In the genomic region with DNA sequence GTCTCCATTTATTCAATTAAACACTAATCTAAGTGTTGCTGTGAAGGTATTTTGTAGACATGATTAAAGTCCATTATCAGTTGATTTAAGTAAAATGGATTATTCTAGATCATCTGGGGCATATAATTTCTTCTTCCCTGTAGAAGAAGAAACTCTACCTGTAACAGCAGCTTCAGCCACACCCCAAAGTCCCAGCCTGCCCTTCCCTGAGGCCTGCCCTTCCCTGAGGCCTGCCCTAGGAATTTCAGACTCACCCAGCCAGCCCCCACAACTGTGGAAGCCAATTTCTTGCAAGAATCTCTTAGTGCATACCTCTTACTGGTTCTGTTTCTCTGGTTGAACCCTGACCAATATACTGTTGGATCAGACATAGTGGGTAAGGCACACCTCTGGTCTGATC, we compare ENCODE assay signal across 23 cellular contexts. TPM values are rescaled to one million over a fixed set of nuclear protein-coding genes. Genes with fewer than 3 reads are reported as not detected.
DNase-seq lines count a peak whose midpoint lies in the region; ATAC-seq and TF ChIP-seq lines count a peak whose summit lies in the region.
"Had no signal": no experiment of that assay in that cellular context is flagged by ENCODE, and none has a peak within 500 bp of the region (broad histone marks: within the 10 kb centered on the region; RNA-seq: fewer than 3 reads in every experiment).

No MANE protein-coding gene starts in this region.

- ATAC-seq in RWPE2 (ENCODE audit: low read depth), result no peak
- ATAC-seq: GM23338, Right ventricle myocardium inferior had no signal

- peaks cover 16% of the 10 kb centered on the region for H3K9me3 Mint-ChIP-seq in osteocyte (ENCODE audit: unreplicated experiment)
- H3K9me3 Mint-ChIP-seq: CD4-positive, alpha-beta memory T cell had no signal

- H3K4me3 Mint-ChIP-seq in osteocyte (ENCODE audit: unreplicated experiment), result no peak overlapping the region
- H3K4me3 Mint-ChIP-seq: CD4-positive, alpha-beta memory T cell; GM23338 had no signal

- no peaks in the 10 kb centered on the region for H3K9me3 ChIP-seq in RWPE2 (ENCODE audit: severe bottlenecking)
- no peaks in the 10 kb centered on the region for H3K9me3 ChIP-seq in esophagus squamous epithelium
- H3K9me3 ChIP-seq: Caco-2, HAP-1, Peyer's patch had no signal

- intact Hi-C loops in esophagus squamous epithelium (cut with DNase I), result no loop called here
- intact Hi-C loops in posterior vena cava (cut with DNase I), result no loop called here

- TF ChIP-seq CTCF in RWPE2 (IDR thresholded peaks at IDR 0.05; ENCODE audit: poor library complexity, severe bottlenecking), result no peak
- no peak for TF ChIP-seq CTCF in esophagus squamous epithelium (IDR thresholded peaks at IDR 0.05)
- no peak for TF ChIP-seq CTCF in osteocyte (IDR thresholded peaks at IDR 0.05)

- no peaks in the 10 kb centered on the region for H3K27me3 ChIP-seq in RWPE2 (ENCODE audit: insufficient read depth, poor library complexity, severe bottlenecking)
- H3K27me3 ChIP-seq in esophagus squamous epithelium, result no peaks in the 10 kb centered on the region
- H3K27me3 ChIP-seq: BLaER1 treated with 17β-estradiol and CSF1 and Interleukin-3, amounts not matched to agents 10 nM and 100 nM; MG63; Peyer's patch had no signal

- TF ChIP-seq POLR2A in esophagus squamous epithelium (IDR thresholded peaks at IDR 0.05), result no peak

- peaks cover 14% of the 10 kb centered on the region for H3K36me3 Mint-ChIP-seq in osteocyte (ENCODE audit: unreplicated experiment)
- H3K36me3 Mint-ChIP-seq: CD4-positive, alpha-beta memory T cell had no signal

- DNase-seq in RWPE2 (ENCODE audit: low spot score), result no peak
- no peak for DNase-seq in esophagus squamous epithelium (lab: John Stamatoyannopoulos, UW)
- no peak for DNase-seq in osteocyte (ENCODE audit: extremely low spot score, unreplicated experiment)
- DNase-seq in cerebellar cortex (ENCODE audit: low spot score), result no peak
- DNase-seq in HPDE6-E6E7 (ENCODE audit: extremely low spot score), result no peak
- DNase-seq in AG20443 (ENCODE audit: low spot score), result no peak
- DNase-seq in posterior vena cava (ENCODE audit: low spot score), result no peak
- DNase-seq: ACHN; Caco-2; CD4-positive, alpha-beta memory T cell; MG63; NCI-H1417; NCI-H1694 treated with DMSO at 0.1 percent for 48 hours; NCI-H2081 treated with DMSO at 0.1 percent for 48 hours; NCI-H2171 treated with DMSO at 0.1 percent for 48 hours; NCI-H524 treated with DMSO at 0.1 percent for 48 hours; NCI-H82; Peyer's patch had no signal

- no peaks in the 10 kb centered on the region for H3K27me3 Mint-ChIP-seq in osteocyte (ENCODE audit: unreplicated experiment)

- H3K4me1 ChIP-seq in RWPE2 (ENCODE audit: insufficient read depth, poor library complexity, severe bottlenecking) (peaks cover 44% of the 10 kb centered on the region), esophagus squamous epithelium (peaks cover 18 to 59% (median 21%) of the 10 kb centered on the region in 3 donors)
- H3K4me1 ChIP-seq: HAP-1 had no signal

- H3K27ac ChIP-seq in RWPE2 (ENCODE audit: poor library complexity, severe bottlenecking) (peak overlapping the region; percentile 99), esophagus squamous epithelium (peak overlapping the region; percentile 14 to 53 (median 34))
- H3K27ac ChIP-seq: BLaER1 treated with 17β-estradiol and CSF1 and Interleukin-3, amounts not matched to agents 10 nM and 100 nM had no signal

- peak overlapping the region; percentile 72 for H3K27ac Mint-ChIP-seq in osteocyte (ENCODE audit: unreplicated experiment)
- H3K27ac Mint-ChIP-seq: CD4-positive, alpha-beta memory T cell; GM23338 had no signal

- H3K36me3 ChIP-seq in RWPE2 (ENCODE audit: low read depth) (no peaks in the 10 kb centered on the region), esophagus squamous epithelium (no peaks in the 10 kb centered on the region)
- H3K36me3 ChIP-seq: BLaER1 treated with 17β-estradiol and CSF1 and Interleukin-3, amounts not matched to agents 10 nM and 100 nM; HAP-1; MG63; Peyer's patch had no signal

- peaks cover 66% of the 10 kb centered on the region for H3K4me1 Mint-ChIP-seq in osteocyte (ENCODE audit: unreplicated experiment)
- H3K4me1 Mint-ChIP-seq: CD4-positive, alpha-beta memory T cell; GM23338 had no signal

- no peak overlapping the region for H3K4me3 ChIP-seq in RWPE2 (ENCODE audit: severe bottlenecking)
- H3K4me3 ChIP-seq in esophagus squamous epithelium, result no peak overlapping the region
- H3K4me3 ChIP-seq: BLaER1 treated with 17β-estradiol and CSF1 and Interleukin-3, amounts not matched to agents 10 nM and 100 nM; GM23338; HAP-1; MG63; Peyer's patch had no signal

RNA-seq across cellular contexts. Expression of a gene that starts 13.4 kb away (rescaled TPM):
- 100 to 1,000 TPM in 2 of 4 donors, 10 to 100 TPM in 2; 71.0 to 144 (median 98.2) TPM for total RNA-seq in esophagus squamous epithelium
- total RNA-seq in osteocyte, result 560 and 578 TPM in 2 replicates
- 100 to 1,000 TPM; 199 to 230 TPM for total RNA-seq in posterior vena cava

RNA-seq across cellular contexts. Expression of a gene that starts 52.4 kb away (rescaled TPM):
- 1 to 10 TPM in 1 of 4 donors, under 1 TPM in 2, not detected in 1; 0.45 to 1.3 (median 0.92) TPM for total RNA-seq in esophagus squamous epithelium
- 12.2 and 12.8 TPM in 2 replicates for total RNA-seq in osteocyte
- total RNA-seq in posterior vena cava, result 1 to 10 TPM; 1.2 to 2.3 TPM
- total RNA-seq: CD4-positive, alpha-beta memory T cell; G401 had no signal
